Comparison of ENCODE assay signal across 20 cellular contexts in genomic region chrX:154023276-154024000, GRCh38. TPM values are rescaled to one million over a fixed set of nuclear protein-coding genes. Genes with fewer than 3 reads are reported as not detected.
DNase-seq lines count a peak whose midpoint lies in the region; TF ChIP-seq lines count a peak whose summit lies in the region.
"Had no signal": no experiment of that assay in that cellular context is flagged by ENCODE, and none has a peak within 500 bp of the region (broad histone marks: within the 10 kb centered on the region; RNA-seq: fewer than 3 reads in every experiment).

No MANE protein-coding gene starts in this region.

- peaks cover 6% of the 10 kb centered on the region for H3K36me3 Mint-ChIP-seq in activated naive CD8-positive, alpha-beta T cell treated with anti-CD3 and anti-CD28 coated beads for 36 hours

- H3K4me1 ChIP-seq in BLaER1 (peaks cover 39% of the 10 kb centered on the region), HEK293 (ENCODE audit: control insufficient read depth, insufficient read depth, low read length) (peaks cover 8% of the 10 kb centered on the region; the same call in 1 of the 2 replicates), mesodermal cell (ENCODE audit: control insufficient read depth, insufficient read depth, low read length, poor library complexity, severe bottlenecking) (peaks cover 16% of the 10 kb centered on the region), BE2C (peaks cover 10% of the 10 kb centered on the region; the same call in 1 of the 2 replicates)

- H3K36me3 ChIP-seq in BLaER1 (peaks cover 21% of the 10 kb centered on the region), HEK293 (ENCODE audit: control insufficient read depth in 2 of 2, insufficient read depth in 1 of 2, low read length in 2 of 2) (peaks cover 0 to 25% of the 10 kb centered on the region in 2 experiments; a peak in 1 of 3 replicates), mesodermal cell (ENCODE audit: control insufficient read depth, insufficient read depth, low read length) (peaks cover 5% of the 10 kb centered on the region), BE2C (peaks cover 3% of the 10 kb centered on the region)
- H3K36me3 ChIP-seq: brain microvascular endothelial cell had no signal

- DNase-seq in activated naive CD8-positive, alpha-beta T cell treated with anti-CD3 and anti-CD28 coated beads for 36 hours, result no peak
- DNase-seq in G401 (ENCODE audit: low spot score) (no peak), BE2C (no peak), cortex of kidney (lab: John Stamatoyannopoulos, UW) (no peak), COLO668 (lab: John Stamatoyannopoulos, UW; ENCODE audit: unreplicated experiment) (no peak)
- DNase-seq: activated CD8-positive, alpha-beta memory T cell treated with anti-CD3 and anti-CD28 coated beads for 24 hours; activated gamma-delta T cell; AML-193; brain microvascular endothelial cell; DMS 273 treated with DMSO at 0.1 percent for 48 hours; dorsolateral prefrontal cortex; GM23248; left ventricle myocardium inferior; NCI-H1105 treated with DMSO at 0.1 percent for 48 hours; NCI-H748 treated with DMSO at 0.1 percent for 48 hours; PC-9; small intestine had no signal

- H3K27ac ChIP-seq in BLaER1 (no peak overlapping the region), HEK293 (ENCODE audit: extremely low read depth, low read depth, low read length) (no peak overlapping the region), mesodermal cell (ENCODE audit: low read depth, low read length, severe bottlenecking) (peak overlapping the region; percentile 5)
- H3K27ac ChIP-seq: brain microvascular endothelial cell, GM23248, left ventricle myocardium inferior, PC-9 had no signal

- H3K9ac ChIP-seq in BLaER1, result no peak overlapping the region
- H3K9ac ChIP-seq: GM23248 had no signal

- H3K9me3 ChIP-seq in BLaER1 (no peaks in the 10 kb centered on the region), HEK293 (ENCODE audit: control insufficient read depth, insufficient read depth, low read depth, low read length) (no peaks in the 10 kb centered on the region), mesodermal cell (ENCODE audit: control insufficient read depth, low read length) (no peaks in the 10 kb centered on the region), BE2C (no peaks in the 10 kb centered on the region)
- H3K9me3 ChIP-seq: left ventricle myocardium inferior had no signal

- no peak overlapping the region for H3K4me3 Mint-ChIP-seq in activated naive CD8-positive, alpha-beta T cell treated with anti-CD3 and anti-CD28 coated beads for 36 hours

- WGBS in mesodermal cell (ENCODE audit: insufficient coverage in 2 of 2), 2 experiments, result 90 to 93% methylated on average over 12 to 13 of the region's 27 CpGs

- CTCF ChIA-PET in HEK293 (lab: Yijun Ruan, JAX), result interaction anchor here (0.6 to 3.2 kb wide), 3 partner anchors 10 to 80 kb away, joined by 3 to 21 read pairs (median 3); no protein-coding TSS in a partner anchor

- TF ChIP-seq CTCF in HEK293 (tag by site-specific recombination; IDR thresholded peaks at IDR 0.05) (no peak), BE2C (IDR thresholded peaks at IDR 0.05; ENCODE audit: low read depth, low read length) (no peak)

- in situ Hi-C loops in G401 (cut with HindIII; ENCODE audit: low sequenced_read_pairs), result no loop called here

- POLR2A ChIA-PET in HEK293 (lab: Yijun Ruan, JAX), result interaction anchor here (1.7 kb wide), 1 partner anchor 9 kb away, joined by 4 read pairs; no protein-coding TSS in a partner anchor

- no peaks in the 10 kb centered on the region for H3K9me3 Mint-ChIP-seq in activated naive CD8-positive, alpha-beta T cell treated with anti-CD3 and anti-CD28 coated beads for 36 hours

- H3K27ac Mint-ChIP-seq in activated naive CD8-positive, alpha-beta T cell treated with anti-CD3 and anti-CD28 coated beads for 36 hours, result peak overlapping the region; percentile 2

- no peaks in the 10 kb centered on the region for H3K27me3 Mint-ChIP-seq in activated naive CD8-positive, alpha-beta T cell treated with anti-CD3 and anti-CD28 coated beads for 36 hours

- H3K4me3 ChIP-seq in BLaER1, result no peak overlapping the region
- H3K4me3 ChIP-seq in HEK293 (ENCODE audit: low read depth, low read length), result no peak overlapping the region
- H3K4me3 ChIP-seq in mesodermal cell (ENCODE audit: extremely low read depth, insufficient read depth, low read length, poor library complexity, severe bottlenecking), result no peak overlapping the region
- H3K4me3 ChIP-seq in BE2C (ENCODE audit: low read depth, low read length), result no peak overlapping the region
- H3K4me3 ChIP-seq: dorsolateral prefrontal cortex, GM23248, left ventricle myocardium inferior, PC-9 had no signal

- H3K27me3 ChIP-seq in BLaER1, result peaks cover 86% of the 10 kb centered on the region
- H3K27me3 ChIP-seq in BE2C, result no peaks in the 10 kb centered on the region
- H3K27me3 ChIP-seq: brain microvascular endothelial cell had no signal

- H4K20me1 ChIP-seq in BLaER1, result peaks cover 80% of the 10 kb centered on the region

- H3K4me1 Mint-ChIP-seq in activated naive CD8-positive, alpha-beta T cell treated with anti-CD3 and anti-CD28 coated beads for 36 hours, result peaks cover 7% of the 10 kb centered on the region

- peak overlapping the region; percentile 13; the same call in 1 of the 2 replicates for H3K4me2 ChIP-seq in BLaER1
- H3K4me2 ChIP-seq: PC-9 had no signal

TF ChIP-seq in HEK293, 187 proteins besides CTCF, POLR2A, EP300 and RAD21 (continues in another document):
- TF ChIP-seq ZNF558 (tag by site-specific recombination; IDR thresholded peaks at IDR 0.05), result no peak
- no peak for TF ChIP-seq SCRT2 (tag by site-specific recombination; IDR thresholded peaks at IDR 0.05)
- no peak for TF ChIP-seq ZBTB6 (tag by site-specific recombination; IDR thresholded peaks at IDR 0.05)
- peak; percentile 80 for TF ChIP-seq ZFP69B (tag by site-specific recombination; IDR thresholded peaks at IDR 0.05)
- no peak for TF ChIP-seq MZF1 (tag by site-specific recombination; IDR thresholded peaks at IDR 0.05; ENCODE audit: borderline replicate concordance)
- no peak for TF ChIP-seq ZNF121 (tag by site-specific recombination; IDR thresholded peaks at IDR 0.05)
- TF ChIP-seq ZNF48 (tag by site-specific recombination; IDR thresholded peaks at IDR 0.05), result no peak
- no peak for TF ChIP-seq PRDM4 (tag by site-specific recombination; IDR thresholded peaks at IDR 0.05)
- TF ChIP-seq ZNF692 (tag by site-specific recombination; IDR thresholded peaks at IDR 0.05), result peak; percentile 85
- TF ChIP-seq ZBTB48 (tag by site-specific recombination; IDR thresholded peaks at IDR 0.05), result no peak
- no peak for TF ChIP-seq ZNF211 (tag by site-specific recombination; IDR thresholded peaks at IDR 0.05; ENCODE audit: low read depth)

RNA-seq across cellular contexts. Expression of gene IRAK1, which starts 3.7 kb away (rescaled TPM):
- total RNA-seq in activated naive CD8-positive, alpha-beta T cell treated with anti-CD3 and anti-CD28 coated beads for 36 hours, result 100 to 1,000 TPM; 155 to 159 TPM
- 57.0 TPM for polyA plus RNA-seq in mesodermal cell (2013, experiment 1 of 2)
- 45.5 TPM for polyA plus RNA-seq in mesodermal cell (2013, experiment 2 of 2)
- total RNA-seq in G401 (2014; rRNA removed; shearing (Covaris generic)), result 140 and 144 TPM in 2 replicates
- 348 TPM for polyA plus RNA-seq in BE2C (2012; ENCODE audit: insufficient read depth, insufficient read length, low read depth)

RNA-seq across cellular contexts. Expression of gene TMEM187, which starts 50.9 kb away (rescaled TPM):
- 1 to 10 TPM; 3.4 to 6.2 TPM for total RNA-seq in activated naive CD8-positive, alpha-beta T cell treated with anti-CD3 and anti-CD28 coated beads for 36 hours
- polyA plus RNA-seq in mesodermal cell (2013, experiment 1 of 2), result 8.6 TPM
- polyA plus RNA-seq in mesodermal cell (2013, experiment 2 of 2), result 6.0 TPM
- total RNA-seq in G401 (2014; rRNA removed; shearing (Covaris generic)), result 1.4 and 7.4 TPM in 2 replicates
- 4.9 TPM for polyA plus RNA-seq in BE2C (2012; ENCODE audit: insufficient read depth, insufficient read length, low read depth)

RNA-seq across cellular contexts. Expression of gene HCFC1, which starts 51.8 kb away (rescaled TPM):
- 100 to 1,000 TPM; 140 to 142 TPM for total RNA-seq in activated naive CD8-positive, alpha-beta T cell treated with anti-CD3 and anti-CD28 coated beads for 36 hours
- polyA plus RNA-seq in mesodermal cell (2013, experiment 1 of 2), result 53.1 TPM
- polyA plus RNA-seq in mesodermal cell (2013, experiment 2 of 2), result 39.6 TPM
- 12.4 and 16.1 TPM in 2 replicates for total RNA-seq in G401 (2014; rRNA removed; shearing (Covaris generic))
- 64.3 TPM for polyA plus RNA-seq in BE2C (2012; ENCODE audit: insufficient read depth, insufficient read length, low read depth)
